In genomic region chr4:48830706-48831531, GRCh38 we compare ENCODE assay signal across 8 cellular contexts. TPM values are rescaled to one million over a fixed set of nuclear protein-coding genes. Genes with fewer than 3 reads are reported as not detected.
DNase-seq lines count a peak whose midpoint lies in the region; ATAC-seq and TF ChIP-seq lines count a peak whose summit lies in the region.

TSS of gene OCIAD1 (plus strand) at chr4:48831088. CDS start at chr4:48832625, 1,537 bp downstream.

- no peaks in the 10 kb centered on the region for H3K27me3 Mint-ChIP-seq in IgD-negative memory B cell

- H3K9me3 Mint-ChIP-seq in IgD-negative memory B cell, result no peaks in the 10 kb centered on the region

- peak within 1 kb of the TSS; percentile 94 to 100 (median 99) for H3K27ac Mint-ChIP-seq in IgD-negative memory B cell

- peak within 1 kb of the TSS; percentile 92 to 100 (median 100) for H3K4me3 Mint-ChIP-seq in IgD-negative memory B cell

- peaks cover 20% of the 10 kb centered on the region for H3K4me1 ChIP-seq in mononuclear cell (ENCODE audit: insufficient read depth, low read length)

- peaks cover 2% of the 10 kb centered on the region for H3K27me3 ChIP-seq in mononuclear cell (ENCODE audit: insufficient read depth, low read length)

- peaks cover 2% of the 10 kb centered on the region for H3K36me3 Mint-ChIP-seq in IgD-negative memory B cell

- peak; percentile 94 for DNase-seq in DMS 273 treated with DMSO at 0.1 percent for 48 hours (lab: John Stamatoyannopoulos, UW)
- DNase-seq in OCI-M2 (lab: John Stamatoyannopoulos, UW; ENCODE audit: unreplicated experiment), result peak; percentile 79
- DNase-seq in activated T-cell treated with anti-CD3 and anti-CD28 coated beads for 4 hours, result peak; percentile 88
- DNase-seq in epithelial cell of esophagus (ENCODE audit: low read depth), result peak; percentile 99
- DNase-seq in stimulated activated CD8-positive, alpha-beta memory T cell treated with anti-CD3 and anti-CD28 coated beads, Interleukin-4, amount 100 ng/mL, for 1 hour (ENCODE audit: low read depth in 2 of 2, low spot score in 1 of 2), result peak; percentile 82 to 89

- H3K4me3 ChIP-seq in epithelial cell of esophagus (ENCODE audit: low read length), result peak within 1 kb of the TSS; percentile 98
- H3K4me3 ChIP-seq in mononuclear cell (ENCODE audit: low read length), result peak within 1 kb of the TSS; percentile 89

- peak; percentile 98 for ATAC-seq in GM21529 (IDR thresholded peaks at IDR 0.05; ENCODE audit: unreplicated experiment)

- H3K9me3 ChIP-seq in mononuclear cell (ENCODE audit: low read depth, low read length), result no peaks in the 10 kb centered on the region

- no peak for TF ChIP-seq CTCF in epithelial cell of esophagus (IDR thresholded peaks at IDR 0.05; ENCODE audit: insufficient read depth, low read depth, low read length, missing control alignments)

- H3K4me1 Mint-ChIP-seq in IgD-negative memory B cell, result peaks cover 10 to 22% (median 14%) of the 10 kb centered on the region in 3 donors

RNA-seq across cellular contexts. Expression of gene OCIAD1, which starts in this region (rescaled TPM):
- polyA plus RNA-seq in IgD-negative memory B cell, result 162 TPM
- 96.6 TPM for total RNA-seq in mononuclear cell

Comparison
In these comparisons a context has a peak if more than half of its experiments do, and no peak if none do; other contexts are left out.
1. Peak in every context shown above with its lines: DNase-seq, ATAC-seq and H3K4me3 ChIP-seq.